Comparison of ENCODE assay signal across 9 cellular contexts in genomic region chr15:90598053-90598577, GRCh38.
DNase-seq lines count a peak whose midpoint lies in the region; ATAC-seq lines count a peak whose summit lies in the region.
"Had no signal": no experiment of that assay in that cellular context is flagged by ENCODE, and none has a peak within 500 bp of the region (broad histone marks: within the 10 kb centered on the region; RNA-seq: fewer than 3 reads in every experiment).

No MANE protein-coding gene starts in this region.

- H3K9ac ChIP-seq in Karpas-422 (ENCODE audit: low read length): no peak overlapping the region
- peak overlapping the region; percentile 47 to 57 for H3K9ac ChIP-seq in mucosa of rectum (ENCODE audit: low read depth in 1 of 2, low read length in 2 of 2)
- H3K9ac ChIP-seq: KMS-11 had no signal

- H3K9me2 ChIP-seq in Karpas-422 (replicated peaks; ENCODE audit: insufficient read depth, low read length): no peaks in the 10 kb centered on the region

- H3K27me3 ChIP-seq in Karpas-422 (ENCODE audit: low read length) (no peaks in the 10 kb centered on the region), mucosa of rectum (ENCODE audit: control insufficient read depth in 2 of 2, insufficient read depth in 2 of 2, low read length in 2 of 2) (no peaks in the 10 kb centered on the region)

- H2AFZ ChIP-seq in Karpas-422 (ENCODE audit: low read length): no peak overlapping the region

- H3K36me3 ChIP-seq in Karpas-422 (ENCODE audit: insufficient read depth, low read length) (no peaks in the 10 kb centered on the region), mucosa of rectum (ENCODE audit: control insufficient read depth in 2 of 2, insufficient read depth in 2 of 2, low read length in 2 of 2) (peaks cover 0 to 3% of the 10 kb centered on the region in 2 donors)

- peaks cover 8% of the 10 kb centered on the region for H3K79me2 ChIP-seq in Karpas-422 (ENCODE audit: low read length)

- H3K9me3 ChIP-seq in Karpas-422 (ENCODE audit: low read length) (no peaks in the 10 kb centered on the region), mucosa of rectum (ENCODE audit: control insufficient read depth in 2 of 2, low read length in 2 of 2) (no peaks in the 10 kb centered on the region)

- DNase-seq in EH (ENCODE audit: low read depth) (peak; percentile 49), Karpas-422 (no peak), COLO668 (lab: John Stamatoyannopoulos, UW; ENCODE audit: unreplicated experiment) (no peak)
- DNase-seq in stimulated activated naive CD4-positive, alpha-beta T cell treated with Interleukin-2 at 50 U/mL for 16 hours (lab: John Stamatoyannopoulos, UW): no peak

- no peak overlapping the region for H3K4me2 ChIP-seq in Karpas-422 (ENCODE audit: low read depth, low read length, poor library complexity, severe bottlenecking)
- H3K4me2 ChIP-seq: KMS-11 had no signal

- peak; percentile 37 for ATAC-seq in GM19455 (IDR thresholded peaks at IDR 0.05; ENCODE audit: unreplicated experiment)
- ATAC-seq in GM21390 (IDR thresholded peaks at IDR 0.05; ENCODE audit: unreplicated experiment): no peak

- H4K20me1 ChIP-seq in Karpas-422 (ENCODE audit: insufficient read depth, low read depth, low read length): no peaks in the 10 kb centered on the region

- peaks cover 52% of the 10 kb centered on the region for H3K4me1 ChIP-seq in Karpas-422 (ENCODE audit: low read length)
- peaks cover 24 to 27% of the 10 kb centered on the region in 2 donors for H3K4me1 ChIP-seq in mucosa of rectum (ENCODE audit: control insufficient read depth in 2 of 2, insufficient read depth in 2 of 2, low read length in 2 of 2)

- H3K4me3 ChIP-seq in Karpas-422 (ENCODE audit: low read length): no peak overlapping the region
- peak overlapping the region in 1 of 2 donors; percentile 28 for H3K4me3 ChIP-seq in mucosa of rectum (ENCODE audit: low read length in 2 of 2)

- peak overlapping the region; percentile 28 for H3K27ac ChIP-seq in Karpas-422 (ENCODE audit: low read length)
- peak overlapping the region; percentile 86 for H3K27ac ChIP-seq in cingulate gyrus (ENCODE audit: low read depth, low read length)
- peak overlapping the region; percentile 73 to 76 for H3K27ac ChIP-seq in mucosa of rectum (ENCODE audit: low read depth in 2 of 2, low read length in 2 of 2)
- H3K27ac ChIP-seq: KMS-11 had no signal

Comparison
In these comparisons a context has a peak if more than half of its experiments do, and no peak if none do; other contexts are left out.
1. H3K27ac ChIP-seq: peak in every context shown above with its lines; median percentile 86 in cingulate gyrus; 74 in mucosa of rectum; 28 in Karpas-422.